In genomic region chr3:64686446-64686908, GRCh38 we compare ENCODE assay signal across 8 cellular contexts. TPM values are rescaled to one million over a fixed set of nuclear protein-coding genes. Genes with fewer than 3 reads are reported as not detected.
DNase-seq lines count a peak whose midpoint lies in the region; TF ChIP-seq lines count a peak whose summit lies in the region.

No MANE protein-coding gene starts in this region.

- no peak for TF ChIP-seq CTCF in nephron (IDR thresholded peaks at IDR 0.05; ENCODE audit: unreplicated experiment in 3 of 3)

- H3K27ac Mint-ChIP-seq in nephron, result peak overlapping the region; percentile 91 to 97 (median 96)
- no peak overlapping the region for H3K27ac Mint-ChIP-seq in activated naive CD4-positive, alpha-beta T cell treated with anti-CD3 and anti-CD28 coated beads for 36 hours

- no peaks in the 10 kb centered on the region for H3K27me3 ChIP-seq in esophagus (ENCODE audit: control insufficient read depth in 1 of 2, insufficient read depth in 2 of 2, low read length in 2 of 2)

- H3K27me3 Mint-ChIP-seq in nephron (ENCODE audit: low read depth), result no peaks in the 10 kb centered on the region
- H3K27me3 Mint-ChIP-seq in activated naive CD4-positive, alpha-beta T cell treated with anti-CD3 and anti-CD28 coated beads for 36 hours (ENCODE audit: low read depth), result peaks cover 52% of the 10 kb centered on the region

- DNase-seq in EL (peak; percentile 26), NCI-H460 (ENCODE audit: extremely low read depth, low read depth) (peak; percentile 46), NCI-H69 (lab: John Stamatoyannopoulos, UW) (no peak), cerebellar cortex (ENCODE audit: low spot score) (no peak)
- DNase-seq in activated naive CD4-positive, alpha-beta T cell (lab: John Stamatoyannopoulos, UW), result no peak
- DNase-seq in activated naive CD4-positive, alpha-beta T cell treated with anti-CD3 and anti-CD28 coated beads for 36 hours, result no peak

- peaks cover 22% of the 10 kb centered on the region for H3K4me1 Mint-ChIP-seq in nephron
- peaks cover 15% of the 10 kb centered on the region for H3K4me1 Mint-ChIP-seq in activated naive CD4-positive, alpha-beta T cell treated with anti-CD3 and anti-CD28 coated beads for 36 hours (ENCODE audit: low read depth)

- no peaks in the 10 kb centered on the region for H3K9me3 ChIP-seq in esophagus (ENCODE audit: control insufficient read depth in 2 of 2, insufficient read depth in 1 of 2, low read depth in 1 of 2, low read length in 1 of 2)

- peak overlapping the region; percentile 56 to 67 for H3K4me3 ChIP-seq in esophagus (ENCODE audit: low read depth in 1 of 2, low read length in 2 of 2)

- peak overlapping the region; percentile 93 to 97 (median 97) for H3K4me3 Mint-ChIP-seq in nephron
- H3K4me3 Mint-ChIP-seq in activated naive CD4-positive, alpha-beta T cell treated with anti-CD3 and anti-CD28 coated beads for 36 hours, result no peak overlapping the region

- H3K9me3 Mint-ChIP-seq in nephron, result no peaks in the 10 kb centered on the region
- H3K9me3 Mint-ChIP-seq in activated naive CD4-positive, alpha-beta T cell treated with anti-CD3 and anti-CD28 coated beads for 36 hours, result no peaks in the 10 kb centered on the region

- 2% methylated on average over 31 of the region's 31 CpGs for WGBS in esophagus, 2 donors

- H3K4me1 ChIP-seq in esophagus (ENCODE audit: control insufficient read depth in 2 of 2, insufficient read depth in 2 of 2, low read length in 1 of 2), result peaks cover 0 to 2% of the 10 kb centered on the region in 2 donors

- CTCF ChIA-PET in activated naive CD4-positive, alpha-beta T cell treated with anti-CD3 and anti-CD28 coated beads for 36 hours (lab: Charles Lee), result no interaction called here

- no peaks in the 10 kb centered on the region for H3K36me3 ChIP-seq in esophagus (ENCODE audit: control insufficient read depth in 2 of 2, insufficient read depth in 2 of 2, low read length in 1 of 2)

- H3K27ac ChIP-seq in esophagus (ENCODE audit: low read depth in 2 of 2, low read length in 1 of 2), result peak overlapping the region; percentile 85 to 88

- intact Hi-C loops in activated naive CD4-positive, alpha-beta T cell treated with anti-CD3 and anti-CD28 coated beads for 36 hours (cut with micrococcal nuclease), result no loop called here

- peaks cover 24% of the 10 kb centered on the region for H3K36me3 Mint-ChIP-seq in nephron (ENCODE audit: low read depth)
- H3K36me3 Mint-ChIP-seq in activated naive CD4-positive, alpha-beta T cell treated with anti-CD3 and anti-CD28 coated beads for 36 hours (ENCODE audit: low read depth), result no peaks in the 10 kb centered on the region

RNA-seq across cellular contexts. Expression of gene ADAMTS9, which starts 1.3 kb away (rescaled TPM):
- total RNA-seq in NCI-H460 (2014; rRNA removed; shearing (Covaris generic)), result 7.6 TPM in 2 replicates
- polyA plus RNA-seq in NCI-H460 (2014; cell fraction: nucleus; rRNA removed), result 6.5 and 10.6 TPM in 2 replicates
- 1 to 10 TPM; 3.1 to 3.3 TPM for polyA plus RNA-seq in esophagus
- not detected for total RNA-seq in activated naive CD4-positive, alpha-beta T cell treated with anti-CD3 and anti-CD28 coated beads for 36 hours

Comparison
In these comparisons a context has a peak if more than half of its experiments do, and no peak if none do; other contexts are left out.
1. DNase-seq: peak in EL (single experiment) and NCI-H460 (single experiment); none in activated naive CD4-positive, alpha-beta T cell (0 of 4), NCI-H69 (single experiment), activated naive CD4-positive, alpha-beta T cell treated with anti-CD3 and anti-CD28 coated beads for 36 hours (single experiment) and cerebellar cortex (single experiment).